ENCODE assay signal across 24 cellular contexts in genomic region chr5:80925940-80926339, GRCh38. TPM values are rescaled to one million over a fixed set of nuclear protein-coding genes. Genes with fewer than 3 reads are reported as not detected.
"Had no signal": no experiment of that assay in that cellular context is flagged by ENCODE, and none has a peak within 500 bp of the region (broad histone marks: within the 10 kb centered on the region; RNA-seq: fewer than 3 reads in every experiment).

No MANE protein-coding gene starts in this region.

- FAIRE-seq: astrocyte had no signal

- H3K9me3 Mint-ChIP-seq: activated CD4-positive, alpha-beta memory T cell treated with anti-CD3 and anti-CD28 coated beads for 36 hours; activated T-cell treated with anti-CD3 and anti-CD28 coated beads, Interleukin-2, amount 50 U/mL, for 24 hours; natural killer cell treated with Interleukin-12 subunit alpha and Interleukin-12 subunit beta and Interleukin-15 and Interleukin-18, amount 100 ng/mL, for 72 hours had no signal

- ATAC-seq: activated CD4-positive, CD25-positive, alpha-beta regulatory T cell treated with anti-CD3 and anti-CD28 coated beads, Interleukin-2, amount 50 U/mL, for 24 hours; mucosa of descending colon; natural killer cell treated with Interleukin-12 subunit alpha and Interleukin-12 subunit beta and Interleukin-15 and Interleukin-18, amount 100 ng/mL, for 72 hours had no signal

- H3K27ac ChIP-seq: brain microvascular endothelial cell, coronary artery, dorsolateral prefrontal cortex, left ventricle myocardium inferior, right lobe of liver, tibial nerve, WERI-Rb-1 had no signal

- DNase-seq: activated CD4-positive, alpha-beta memory T cell treated with anti-CD3 and anti-CD28 coated beads for 36 hours; activated CD4-positive, alpha-beta T cell treated with anti-CD3 and anti-CD28 coated beads for 48 hours; activated CD8-positive, alpha-beta memory T cell treated with anti-CD3 and anti-CD28 coated beads, Interleukin-2, amount 50 U/mL, for 48 hours; activated gamma-delta T cell treated with Interleukin-2 at 50 U/mL for 16 hours; activated naive CD4-positive, alpha-beta T cell treated with anti-CD3 and anti-CD28 coated beads, Interleukin-2, amount 50 U/mL, for 16 hours; activated T-cell treated with anti-CD3 and anti-CD28 coated beads, Interleukin-2, amount 50 U/mL, for 24 hours; amniotic stem cell; brain microvascular endothelial cell; dorsolateral prefrontal cortex; effector memory CD4-positive, alpha-beta T cell; kidney glomerular epithelial cell; left ventricle myocardium inferior; mucosa of descending colon; right lobe of liver; stimulated activated CD4-positive, alpha-beta T cell treated with anti-CD3 and anti-CD28 coated beads, Interleukin-2, amount 100 ng/mL, for 48 hours; stimulated activated naive CD4-positive, alpha-beta T cell treated with Interleukin-2 at 50 U/mL for 16 hours; WERI-Rb-1 had no signal

- H3K27me3 Mint-ChIP-seq: activated CD4-positive, alpha-beta memory T cell treated with anti-CD3 and anti-CD28 coated beads for 36 hours; activated T-cell treated with anti-CD3 and anti-CD28 coated beads, Interleukin-2, amount 50 U/mL, for 24 hours; progenitor cell of endocrine pancreas had no signal

- H3K4me3 Mint-ChIP-seq: activated CD4-positive, alpha-beta memory T cell treated with anti-CD3 and anti-CD28 coated beads for 36 hours; activated T-cell treated with anti-CD3 and anti-CD28 coated beads, Interleukin-2, amount 50 U/mL, for 24 hours; natural killer cell treated with Interleukin-12 subunit alpha and Interleukin-12 subunit beta and Interleukin-15 and Interleukin-18, amount 100 ng/mL, for 72 hours had no signal

- H3K4me1 ChIP-seq: left ventricle myocardium inferior, tibial nerve had no signal

- H3K36me3 Mint-ChIP-seq: activated CD4-positive, alpha-beta memory T cell treated with anti-CD3 and anti-CD28 coated beads for 36 hours; natural killer cell treated with Interleukin-12 subunit alpha and Interleukin-12 subunit beta and Interleukin-15 and Interleukin-18, amount 100 ng/mL, for 72 hours had no signal

- H3K9me3 ChIP-seq: left ventricle myocardium inferior, mucosa of descending colon, right lobe of liver had no signal

- H3K4me3 ChIP-seq: coronary artery, dorsolateral prefrontal cortex, left ventricle myocardium inferior, mucosa of descending colon, right lobe of liver, tibial nerve had no signal

- H3K36me3 ChIP-seq: brain microvascular endothelial cell, left ventricle myocardium inferior, right lobe of liver, tibial nerve, WERI-Rb-1 had no signal

- H3K27ac Mint-ChIP-seq: activated CD4-positive, alpha-beta memory T cell treated with anti-CD3 and anti-CD28 coated beads for 36 hours; activated T-cell treated with anti-CD3 and anti-CD28 coated beads, Interleukin-2, amount 50 U/mL, for 24 hours; natural killer cell treated with Interleukin-12 subunit alpha and Interleukin-12 subunit beta and Interleukin-15 and Interleukin-18, amount 100 ng/mL, for 72 hours; progenitor cell of endocrine pancreas had no signal

RNA-seq across cellular contexts. Expression of gene RASGRF2, which starts 34.2 kb away (rescaled TPM):
- total RNA-seq: myocyte had no signal
